8 cellular contexts compared by ENCODE assay signal in the genomic region with DNA sequence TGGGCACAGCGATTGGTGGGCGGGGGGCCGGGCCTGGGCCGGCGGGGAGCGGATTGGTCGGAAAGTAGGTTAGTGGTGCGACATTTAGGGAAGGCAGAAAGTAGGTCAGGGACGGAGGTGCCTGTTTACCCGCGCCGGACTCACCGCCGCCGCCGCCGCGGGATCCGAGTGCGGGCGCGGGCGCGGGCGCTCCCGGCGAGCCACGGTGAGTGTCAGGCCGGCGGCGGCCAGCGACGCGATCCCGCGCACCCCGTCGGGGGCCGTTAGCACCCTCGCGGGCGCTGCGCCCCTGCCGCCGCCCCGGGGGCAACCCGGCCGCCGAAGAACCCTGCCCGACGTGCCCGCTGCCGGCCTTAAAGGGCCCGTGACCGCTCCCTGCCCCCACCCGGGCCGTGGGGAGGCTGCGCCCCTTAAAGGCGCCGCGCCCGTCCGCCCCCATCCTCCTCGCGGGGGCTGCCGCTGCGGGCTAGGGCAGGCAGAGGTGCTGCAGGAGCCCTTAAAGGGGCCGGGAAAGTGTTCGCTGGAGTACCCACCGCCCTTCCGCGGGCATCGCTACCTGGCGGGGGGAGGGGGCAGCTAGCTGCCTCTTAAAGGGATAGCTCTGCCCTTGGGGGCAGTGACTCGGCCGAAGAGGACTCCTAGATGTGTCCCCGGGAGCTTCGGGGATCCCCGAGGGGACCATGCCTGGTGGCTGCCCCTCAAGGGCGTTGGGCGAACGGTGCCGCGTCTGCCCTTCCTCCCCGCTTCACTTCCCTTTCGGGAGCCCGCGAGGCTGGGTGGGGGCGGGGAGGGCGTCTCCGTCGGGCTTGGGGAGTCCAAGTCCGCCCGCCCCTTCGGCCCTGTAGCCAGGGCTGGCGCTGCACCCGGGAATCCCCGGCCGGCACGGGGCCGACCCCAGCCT. TPM values are rescaled to one million over a fixed set of nuclear protein-coding genes. Genes with fewer than 3 reads are reported as not detected.
DNase-seq lines count a peak whose midpoint lies in the region; ATAC-seq and TF ChIP-seq lines count a peak whose summit lies in the region.

A gene (plus strand): TSS at position 72 of the 901 bp plus-strand sequence. CDS start 76,519 bp downstream, outside the sequence.

- H3K4me3 Mint-ChIP-seq in Caco-2 (ENCODE audit: unreplicated experiment): peak within 1 kb of the TSS; percentile 89
- H3K4me3 Mint-ChIP-seq in activated CD4-positive, alpha-beta T cell treated with anti-CD3 and anti-CD28 coated beads for 36 hours: peak within 1 kb of the TSS; percentile 87

- H3K27ac ChIP-seq in HL-60 (replicated peaks) (peak within 1 kb of the TSS; percentile 36), colonic mucosa (peak within 1 kb of the TSS; percentile 83)

- peak within 1 kb of the TSS; percentile 79 to 89 for H3K9ac ChIP-seq in colonic mucosa (ENCODE audit: low read depth in 2 of 2, low read length in 2 of 2)

- H3K9me3 ChIP-seq in Caco-2: no peaks in the 10 kb centered on the region
- H3K9me3 ChIP-seq in colonic mucosa: no peaks in the 10 kb centered on the region

- peak in 1 of 2 experiments; percentile 44 for DNase-seq in Caco-2
- peak; percentile 70 for DNase-seq in GM20000 (ENCODE audit: low spot score)
- DNase-seq in HL-60 (ENCODE audit: low read depth in 1 of 2, low spot score in 1 of 2): peak; percentile 41 to 46
- peak; percentile 70 for DNase-seq in activated CD4-positive, alpha-beta T cell treated with anti-CD3 and anti-CD28 coated beads for 36 hours
- DNase-seq in colonic mucosa: peak; percentile 76
- peak; percentile 28 for DNase-seq in medulla oblongata (ENCODE audit: extremely low spot score)
- DNase-seq in stimulated activated CD8-positive, alpha-beta memory T cell treated with anti-CD3 and anti-CD28 coated beads, Interleukin-12 subunit alpha, Interleukin-12 subunit beta, amount 100 ng/mL, for 1 hour (ENCODE audit: low read depth): peak; percentile 12
- DNase-seq in Kasumi-1 (lab: John Stamatoyannopoulos, UW): no peak

- CTCF ChIA-PET in Caco-2 (lab: Charles Lee): no interaction called here
- CTCF ChIA-PET in activated CD4-positive, alpha-beta T cell treated with anti-CD3 and anti-CD28 coated beads for 36 hours (lab: Charles Lee): interaction anchor here (1.2 to 3.4 kb wide), 5 partner anchors 9 to 88 kb away, joined by 3 to 28 read pairs (median 5); no protein-coding TSS in a partner anchor

- H3K27ac Mint-ChIP-seq in Caco-2 (ENCODE audit: unreplicated experiment): no peak within 1 kb of the TSS
- H3K27ac Mint-ChIP-seq in activated CD4-positive, alpha-beta T cell treated with anti-CD3 and anti-CD28 coated beads for 36 hours: peak within 1 kb of the TSS; percentile 84

- TF ChIP-seq CTCF in Caco-2 (IDR thresholded peaks at IDR 0.05; ENCODE audit: insufficient read depth in 1 of 2, low read depth in 1 of 2, low read length in 1 of 2, severe bottlenecking in 1 of 2, unreplicated experiment in 1 of 2) (no peak), GM20000 (IDR thresholded peaks at IDR 0.05; ENCODE audit: extremely low read depth, missing control alignments) (no peak), HL-60 (IDR thresholded peaks at IDR 0.05; ENCODE audit: insufficient read depth, low read length) (no peak), colonic mucosa (IDR thresholded peaks at IDR 0.05) (no peak)

- POLR2A ChIA-PET in Caco-2 (lab: Charles Lee): no interaction called here
- POLR2A ChIA-PET in activated CD4-positive, alpha-beta T cell treated with anti-CD3 and anti-CD28 coated beads for 36 hours (lab: Charles Lee): interaction anchor here (2.0 kb wide), 1 partner anchor 9 kb away, joined by 9 read pairs; no protein-coding TSS in a partner anchor

- H3K36me3 ChIP-seq in Caco-2 (ENCODE audit: control insufficient read depth, insufficient read depth, low read length) (no peaks in the 10 kb centered on the region), colonic mucosa (no peaks in the 10 kb centered on the region)

- no peaks in the 10 kb centered on the region; the same call in 1 of the 2 replicates for H3K27me3 ChIP-seq in Caco-2 (replicated peaks; ENCODE audit: control insufficient read depth, insufficient read depth, low read length)
- H3K27me3 ChIP-seq in HL-60 (ENCODE audit: insufficient read depth, poor library complexity, severe bottlenecking): peaks cover 17% of the 10 kb centered on the region
- no peaks in the 10 kb centered on the region for H3K27me3 ChIP-seq in colonic mucosa

- BruUV-seq in Caco-2 (replicated peaks; lab: Mats Ljungman, UMichigan): no TSS peak

- no peaks in the 10 kb centered on the region for H3K9me3 Mint-ChIP-seq in Caco-2 (ENCODE audit: unreplicated experiment)
- no peaks in the 10 kb centered on the region for H3K9me3 Mint-ChIP-seq in activated CD4-positive, alpha-beta T cell treated with anti-CD3 and anti-CD28 coated beads for 36 hours (ENCODE audit: low read depth)

- H3K4me1 ChIP-seq in Caco-2: peaks cover 12% of the 10 kb centered on the region
- peaks cover 11% of the 10 kb centered on the region for H3K4me1 ChIP-seq in colonic mucosa

- H3K27me3 Mint-ChIP-seq in Caco-2 (ENCODE audit: insufficient read depth, unreplicated experiment): peaks cover 28% of the 10 kb centered on the region
- H3K27me3 Mint-ChIP-seq in activated CD4-positive, alpha-beta T cell treated with anti-CD3 and anti-CD28 coated beads for 36 hours: peaks cover 6% of the 10 kb centered on the region

- peaks cover 13% of the 10 kb centered on the region for H3K36me3 Mint-ChIP-seq in Caco-2 (ENCODE audit: insufficient read depth, unreplicated experiment)
- peaks cover 3% of the 10 kb centered on the region for H3K36me3 Mint-ChIP-seq in activated CD4-positive, alpha-beta T cell treated with anti-CD3 and anti-CD28 coated beads for 36 hours (ENCODE audit: low read depth)

- H3K4me3 ChIP-seq in Caco-2 (ENCODE audit: low read depth, low read length) (peak within 1 kb of the TSS; percentile 90), HL-60 (replicated peaks; ENCODE audit: insufficient read depth, low read length) (peak within 1 kb of the TSS; percentile 92), colonic mucosa (peak within 1 kb of the TSS; percentile 98)

- H3K4me1 Mint-ChIP-seq in Caco-2 (ENCODE audit: low read depth, unreplicated experiment): peaks cover 7% of the 10 kb centered on the region
- peaks cover 51% of the 10 kb centered on the region for H3K4me1 Mint-ChIP-seq in activated CD4-positive, alpha-beta T cell treated with anti-CD3 and anti-CD28 coated beads for 36 hours

- intact Hi-C loops in Caco-2 (cut with micrococcal nuclease; ENCODE audit: unreplicated experiment): loop anchor here (1.0 to 5.0 kb wide), 3 partner anchors 19 to 66 kb away; no protein-coding TSS in a partner anchor
- intact Hi-C loops in activated CD4-positive, alpha-beta T cell treated with anti-CD3 and anti-CD28 coated beads for 36 hours (cut with DNase I, micrococcal nuclease): loop anchor here (1.0 to 10.0 kb wide), 10 partner anchors 9 to 1436 kb away; a partner anchor contains a TSS
- intact Hi-C loops in colonic mucosa (cut with DNase I): no loop called here

- peak; percentile 16 for ATAC-seq in activated CD4-positive, alpha-beta T cell treated with anti-CD3 and anti-CD28 coated beads for 36 hours

RNA-seq across cellular contexts. Expression of the gene that starts here (rescaled TPM):
- total RNA-seq in Caco-2 (2022) (17.8 and 17.9 TPM in 2 replicates), colonic mucosa (10 to 100 TPM in 1 of 2 donors, 1 to 10 TPM in 1; 10.0 to 14.6 TPM)
- total RNA-seq in activated CD4-positive, alpha-beta T cell treated with anti-CD3 and anti-CD28 coated beads for 36 hours: 10 to 100 TPM; 18.6 to 20.2 TPM

Comparison
In these comparisons a context has a peak if more than half of its experiments do, and no peak if none do; other contexts are left out.
1. DNase-seq: peak in GM20000 (single experiment), HL-60 (2 of 2), activated CD4-positive, alpha-beta T cell treated with anti-CD3 and anti-CD28 coated beads for 36 hours (single experiment), colonic mucosa (single experiment), medulla oblongata (single experiment) and stimulated activated CD8-positive, alpha-beta memory T cell treated with anti-CD3 and anti-CD28 coated beads, Interleukin-12 subunit alpha, Interleukin-12 subunit beta, amount 100 ng/mL, for 1 hour (single experiment); none in Kasumi-1 (0 of 2).
2. Peak in every context shown above with its lines, with median percentiles within 50 percentile points of each other: H3K4me3 ChIP-seq.